ENCODE assay signal across 30 cellular contexts in genomic region chr5:81656788-81657187, GRCh38.
"Had no signal": no experiment of that assay in that cellular context is flagged by ENCODE, and none has a peak within 500 bp of the region (broad histone marks: within the 10 kb centered on the region; RNA-seq: fewer than 3 reads in every experiment).

No MANE protein-coding gene starts in this region.

- H3K27ac Mint-ChIP-seq: natural killer cell; nephron; neural progenitor cell; progenitor cell of endocrine pancreas; stimulated activated memory B cell treated with anti-CD40 and anti-IgM and Interleukin-4, amounts not matched to agents 10 μg/mL and 1 μg/mL and 100 μg/mL, for 72 hours; stimulated activated naive CD8-positive, alpha-beta T cell treated with anti-CD3 and anti-CD28 coated beads, Interleukin-15, amount 100 ng/mL, for 72 hours; type B pancreatic cell had no signal

- H3K4me3 Mint-ChIP-seq: natural killer cell; nephron; neural progenitor cell; stimulated activated memory B cell treated with anti-CD40 and anti-IgM and Interleukin-4, amounts not matched to agents 10 μg/mL and 1 μg/mL and 100 μg/mL, for 72 hours; stimulated activated naive CD8-positive, alpha-beta T cell treated with anti-CD3 and anti-CD28 coated beads, Interleukin-15, amount 100 ng/mL, for 72 hours; type B pancreatic cell had no signal

- H3K4me3 ChIP-seq: neural progenitor cell, ovary, psoas muscle, right lobe of liver, sigmoid colon, smooth muscle cell, spleen, suprapubic skin, testis, tibial artery, transverse colon, upper lobe of right lung, vagina had no signal

- H3K4me1 ChIP-seq: neural progenitor cell, right lobe of liver, spleen, suprapubic skin, testis, upper lobe of right lung had no signal

- DNase-seq: natural killer cell; occipital lobe; ovary; posterior cingulate gyrus; psoas muscle; right cardiac atrium; right lobe of liver; sigmoid colon; spleen; stimulated activated CD4-positive, alpha-beta T cell treated with anti-CD3 and anti-CD28 coated beads, Interleukin-12 subunit alpha, Interleukin-12 subunit beta, amount 100 ng/mL, for 4 hours; stimulated activated CD4-positive, alpha-beta T cell treated with anti-CD3 and anti-CD28 coated beads, Interleukin-1b, Interleukin-23, amount 100 ng/mL, for 48 hours; stimulated activated CD4-positive, alpha-beta T cell treated with anti-CD3 and anti-CD28 coated beads, Interleukin-4, amount 100 ng/mL, for 1 hour; stimulated activated CD4-positive, alpha-beta T cell treated with anti-CD3 and anti-CD28 coated beads, Interleukin-4, amount 100 ng/mL, for 4 hours; stimulated activated CD8-positive, alpha-beta memory T cell treated with anti-CD3 and anti-CD28 coated beads, Interleukin-4, amount 100 ng/mL, for 48 hours; stimulated activated naive CD4-positive, alpha-beta T cell; stimulated activated naive CD8-positive, alpha-beta T cell treated with anti-CD3 and anti-CD28 coated beads, Interleukin-15, amount 100 ng/mL, for 72 hours; stimulated activated naive CD8-positive, alpha-beta T cell treated with anti-CD3 and anti-CD28 coated beads, Interleukin-15, Interleukin-2, amounts not matched to agents 100 U/mL and 50 U/mL, for 24 hours; testis; tibial artery; upper lobe of right lung had no signal

- H3K27me3 Mint-ChIP-seq: progenitor cell of endocrine pancreas; stimulated activated memory B cell treated with anti-CD40 and anti-IgM and Interleukin-4, amounts not matched to agents 10 μg/mL and 1 μg/mL and 100 μg/mL, for 72 hours; stimulated activated naive CD8-positive, alpha-beta T cell treated with anti-CD3 and anti-CD28 coated beads, Interleukin-15, amount 100 ng/mL, for 72 hours; type B pancreatic cell had no signal

- H3K27ac ChIP-seq: neural progenitor cell, ovary, parathyroid adenoma, psoas muscle, right lobe of liver, sigmoid colon, spleen, suprapubic skin, testis, tibial artery, upper lobe of right lung, vagina had no signal

- H3K4me2 ChIP-seq: neural progenitor cell, smooth muscle cell had no signal

- H3K27me3 ChIP-seq: neural progenitor cell, ovary, right lobe of liver, sigmoid colon, spleen, suprapubic skin, testis, tibial artery, transverse colon, upper lobe of right lung, vagina had no signal

- ATAC-seq: natural killer cell; psoas muscle; right cardiac atrium; right lobe of liver; stimulated activated memory B cell treated with anti-CD40 and anti-IgM and Interleukin-4, amounts not matched to agents 10 μg/mL and 1 μg/mL and 100 μg/mL, for 72 hours; stimulated activated naive CD8-positive, alpha-beta T cell treated with anti-CD3 and anti-CD28 coated beads, Interleukin-15, amount 100 ng/mL, for 72 hours; stimulated activated naive CD8-positive, alpha-beta T cell treated with anti-CD3 and anti-CD28 coated beads, Interleukin-15, Interleukin-2, amounts not matched to agents 100 U/mL and 50 U/mL, for 24 hours; upper lobe of right lung had no signal

- H3K36me3 ChIP-seq: neural progenitor cell, ovary, right lobe of liver, sigmoid colon, spleen, suprapubic skin, tibial artery, transverse colon, upper lobe of right lung, vagina had no signal

- H3K4me1 Mint-ChIP-seq: nephron; neural progenitor cell; stimulated activated naive CD8-positive, alpha-beta T cell treated with anti-CD3 and anti-CD28 coated beads, Interleukin-15, amount 100 ng/mL, for 72 hours had no signal

- H3K36me3 Mint-ChIP-seq: natural killer cell had no signal

- H3K9me3 ChIP-seq: ovary, right lobe of liver, sigmoid colon, suprapubic skin, testis, tibial artery, transverse colon, upper lobe of right lung, vagina had no signal
